1 cellular context compared by ENCODE assay signal in the genomic region with DNA sequence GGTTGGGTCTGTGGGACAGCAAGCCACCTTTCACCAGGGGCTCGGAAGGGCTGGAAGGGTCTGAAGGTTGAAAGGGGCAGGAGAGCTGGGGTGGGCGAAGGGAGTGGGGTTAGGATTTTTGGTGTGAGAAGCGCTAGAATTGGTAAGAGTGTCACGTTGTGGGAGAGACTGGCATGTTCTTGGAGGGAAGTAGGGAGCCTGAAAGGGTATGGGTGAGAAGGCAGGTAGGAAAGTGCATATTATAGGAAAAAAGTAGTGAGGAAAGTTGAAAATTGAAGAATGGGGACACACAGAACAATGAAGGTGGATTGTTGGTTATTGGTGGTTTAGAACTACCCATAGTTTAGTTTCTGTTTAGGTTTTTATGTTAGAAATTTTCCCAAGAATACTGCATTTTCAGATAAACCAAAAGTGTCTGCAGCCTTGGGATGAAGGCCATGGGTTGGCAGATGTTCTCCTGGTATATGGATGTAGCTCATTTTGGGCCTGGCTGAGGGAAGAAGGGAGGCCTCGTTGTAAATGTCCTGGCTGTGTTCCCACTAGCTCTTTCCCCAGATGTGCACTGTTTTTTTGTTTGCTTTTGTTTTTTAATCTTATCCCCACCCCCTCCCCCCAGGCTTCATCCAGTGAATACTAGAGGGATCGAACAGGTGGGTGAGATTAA.
TF ChIP-seq lines count a peak whose summit lies in the region.

No MANE protein-coding gene starts in this region.

TF ChIP-seq in HepG2, 621 proteins besides CTCF, POLR2A, EP300 and RAD21:
- TF ChIP-seq, protein P1, sequence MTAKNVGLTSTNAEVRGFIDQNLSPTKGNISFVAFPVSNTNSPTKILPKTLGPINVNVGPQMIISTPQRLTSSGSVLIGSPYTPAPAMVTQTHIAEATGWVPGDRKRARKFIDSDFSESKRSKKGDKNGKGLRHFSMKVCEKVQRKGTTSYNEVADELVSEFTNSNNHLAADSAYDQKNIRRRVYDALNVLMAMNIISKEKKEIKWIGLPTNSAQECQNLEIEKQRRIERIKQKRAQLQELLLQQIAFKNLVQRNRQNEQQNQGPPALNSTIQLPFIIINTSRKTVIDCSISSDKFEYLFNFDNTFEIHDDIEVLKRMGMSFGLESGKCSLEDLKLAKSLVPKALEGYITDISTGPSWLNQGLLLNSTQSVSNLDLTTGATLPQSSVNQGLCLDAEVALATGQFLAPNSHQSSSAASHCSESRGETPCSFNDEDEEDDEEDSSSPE (CRISPR knock-in tag; IDR thresholded peaks at IDR 0.05) = no peak
- TF ChIP-seq HNRNPK (IDR thresholded peaks at IDR 0.05; ENCODE audit: low read depth, low read length, poor library complexity, severe bottlenecking) = peak; percentile 25
